ENCODE assay signal across 21 cellular contexts in genomic region chr2:162217596-162217995, GRCh38. TPM values are rescaled to one million over a fixed set of nuclear protein-coding genes. Genes with fewer than 3 reads are reported as not detected.
"Had no signal": no experiment of that assay in that cellular context is flagged by ENCODE, and none has a peak within 500 bp of the region (broad histone marks: within the 10 kb centered on the region; RNA-seq: fewer than 3 reads in every experiment).

No MANE protein-coding gene starts in this region.

- ATAC-seq: activated CD4-positive, alpha-beta T cell treated with anti-CD3 and anti-CD28 coated beads for 36 hours; activated naive CD4-positive, alpha-beta T cell treated with anti-CD3 and anti-CD28 coated beads, Interleukin-2, amount 50 U/mL, for 72 hours; effector memory CD8-positive, alpha-beta T cell; left lobe of liver; stimulated activated naive CD8-positive, alpha-beta T cell treated with anti-CD3 and anti-CD28 coated beads, Interleukin-15, amount 100 ng/mL, for 72 hours; WTC11 had no signal

- H3K27ac ChIP-seq: epithelial cell of prostate had no signal

- DNase-seq: activated CD4-positive, alpha-beta memory T cell treated with anti-CD3 and anti-CD28 coated beads for 36 hours; activated CD4-positive, alpha-beta T cell treated with anti-CD3 and anti-CD28 coated beads for 36 hours; activated gamma-delta T cell treated with Interleukin-2 at 50 U/mL for 16 hours; activated T-cell treated with anti-CD3 and anti-CD28 coated beads for 4 hours; dermis blood vessel endothelial cell; effector memory CD8-positive, alpha-beta T cell; glutamatergic neuron; hippocampal formation; islet precursor cell; nephron progenitor cell; occipital lobe; stimulated activated CD4-positive, alpha-beta T cell treated with anti-CD3 and anti-CD28 coated beads, Interleukin-12 subunit alpha, Interleukin-12 subunit beta, amount 100 ng/mL, for 4 hours; stimulated activated CD4-positive, alpha-beta T cell treated with anti-CD3 and anti-CD28 coated beads, Interleukin-1b, Interleukin-23, amount 100 ng/mL, for 48 hours; stimulated activated naive CD8-positive, alpha-beta T cell treated with anti-CD3 and anti-CD28 coated beads, Interleukin-15, amount 100 ng/mL, for 72 hours; trophoblast cell had no signal

- H3K4me3 ChIP-seq: lung had no signal

RNA-seq across cellular contexts. Expression of gene FAP, which starts 25.6 kb away (rescaled TPM):
- total RNA-seq: activated CD4-positive, alpha-beta memory T cell treated with anti-CD3 and anti-CD28 coated beads for 36 hours; activated CD4-positive, alpha-beta T cell treated with anti-CD3 and anti-CD28 coated beads for 36 hours; activated T-helper 1 cell treated with anti-CD3 and anti-CD28 coated beads, Interleukin-12 subunit alpha, Interleukin-12 subunit beta, Interleukin-2, Interleukin-4 antibody, amounts not matched to agents 30 ng/mL and 10 ng/mL and 1 ng/mL, durations not matched to agents 14 hours and 24 hours and 36 hours; WTC11 had no signal
